Comparison of ENCODE assay signal across 12 cellular contexts in the genomic region with DNA sequence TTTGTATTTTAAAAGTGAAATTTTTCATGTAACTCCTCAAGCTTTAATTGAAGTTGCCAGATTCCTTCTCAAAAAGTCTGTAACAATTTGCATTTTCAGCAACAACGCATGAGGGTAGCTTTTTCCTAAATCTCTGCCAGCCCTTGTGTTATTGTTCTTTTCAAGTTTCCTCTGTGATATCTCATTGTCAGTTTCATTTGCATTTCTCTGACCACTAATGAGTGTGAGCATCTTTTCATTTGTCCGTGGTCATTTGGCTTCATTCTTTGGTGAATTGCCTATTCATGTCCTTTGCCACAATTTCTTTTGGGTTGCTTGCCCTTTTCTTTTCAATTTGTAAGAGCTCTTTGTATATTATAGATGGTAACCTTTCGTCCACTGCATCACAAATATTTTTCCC.
DNase-seq lines count a peak whose midpoint lies in the region; ATAC-seq and TF ChIP-seq lines count a peak whose summit lies in the region.
"Had no signal": no experiment of that assay in that cellular context is flagged by ENCODE, and none has a peak within 500 bp of the region (broad histone marks: within the 10 kb centered on the region; RNA-seq: fewer than 3 reads in every experiment).

No MANE protein-coding gene starts in this region.

- TF ChIP-seq CTCF in gastrocnemius medialis (IDR thresholded peaks at IDR 0.05 in 4 of 5, conservative IDR thresholded peaks at IDR 0.05 in 1 of 5): no peak
- TF ChIP-seq CTCF in GM13976 (IDR thresholded peaks at IDR 0.05; ENCODE audit: borderline replicate concordance, control extremely low read depth, extremely low read depth, insufficient read depth, missing control alignments): no peak

- H3K27ac ChIP-seq in gastrocnemius medialis: no peak overlapping the region

- DNase-seq in SK-MEL-5 (ENCODE audit: low read depth, low spot score) (peak; percentile 54), foreskin melanocyte (peak; percentile 84), midbrain (lab: John Stamatoyannopoulos, UW) (peak; percentile 44), superior temporal gyrus (ENCODE audit: extremely low spot score) (peak; percentile 82), HUDEP-2 (lab: John Stamatoyannopoulos, UW; ENCODE audit: unreplicated experiment in 76 of 76) (no peak), gastrocnemius medialis (no peak), GM13976 (ENCODE audit: low spot score) (no peak)
- DNase-seq: ACHN; CD4-positive, alpha-beta T cell; DMS79; H7 had no signal

- intact Hi-C loops in gastrocnemius medialis (cut with DNase I; ENCODE audit: low total_unique reads): no loop called here

- no peaks in the 10 kb centered on the region for H3K4me1 ChIP-seq in gastrocnemius medialis

- no peak for TF ChIP-seq POLR2A in gastrocnemius medialis (IDR thresholded peaks at IDR 0.05)

- H3K36me3 ChIP-seq in gastrocnemius medialis: no peaks in the 10 kb centered on the region

- H3K4me3 ChIP-seq in gastrocnemius medialis: no peak overlapping the region
- H3K4me3 ChIP-seq: GM23338 had no signal

- no peak for ATAC-seq in gastrocnemius medialis
- ATAC-seq: GM23338 had no signal

- H3K9me3 ChIP-seq in gastrocnemius medialis: no peaks in the 10 kb centered on the region

- no peaks in the 10 kb centered on the region for H3K27me3 ChIP-seq in gastrocnemius medialis

- in situ Hi-C loops in SK-MEL-5 (cut with HindIII; ENCODE audit: low pct_unique_long_range_greater_than_20kb, low sequenced_read_pairs) (no loop called here), gastrocnemius medialis (cut with MboI; ENCODE audit: low sequenced_read_pairs in 4 of 4) (no loop called here), GM13976 (cut with MboI; ENCODE audit: low sequenced_read_pairs, unreplicated experiment) (no loop called here)

Comparison
In these comparisons a context has a peak if more than half of its experiments do, and no peak if none do; other contexts are left out.
1. DNase-seq: peak in SK-MEL-5 (single experiment), foreskin melanocyte (single experiment), midbrain (single experiment) and superior temporal gyrus (single experiment); none in HUDEP-2 (0 of 76), gastrocnemius medialis (0 of 2) and GM13976 (single experiment).